In the genomic region with DNA sequence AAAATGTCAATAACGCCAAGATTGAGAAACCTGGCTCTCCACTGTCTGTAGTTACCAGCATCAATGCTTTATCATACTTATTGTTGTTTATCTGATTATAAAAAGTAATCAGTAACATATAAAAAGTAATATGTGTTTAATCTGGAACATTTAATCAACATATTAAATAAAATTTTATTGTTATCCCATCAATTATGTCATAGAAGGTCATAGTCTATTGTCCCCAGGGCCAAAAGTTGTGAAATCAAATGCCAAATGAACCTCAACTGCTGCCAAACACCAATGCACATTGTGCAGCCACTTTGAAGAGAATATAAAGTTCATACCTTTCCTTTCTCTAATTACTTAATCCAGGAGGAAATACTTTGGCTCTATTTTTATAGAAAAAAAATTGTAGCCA, we compare ENCODE assay signal across 22 cellular contexts.
DNase-seq lines count a peak whose midpoint lies in the region; ATAC-seq and TF ChIP-seq lines count a peak whose summit lies in the region.
"Had no signal": no experiment of that assay in that cellular context is flagged by ENCODE, and none has a peak within 500 bp of the region (broad histone marks: within the 10 kb centered on the region; RNA-seq: fewer than 3 reads in every experiment).

No MANE protein-coding gene starts in this region.

- no peak for ATAC-seq in GM21526 (IDR thresholded peaks at IDR 0.05; ENCODE audit: low FRiP score, unreplicated experiment)
- ATAC-seq: A549, HCT116 had no signal

- no peak overlapping the region for H2AFZ ChIP-seq in OCI-LY3 (ENCODE audit: low read depth, low read length)

- peaks cover 24% of the 10 kb centered on the region for H3K36me3 ChIP-seq in OCI-LY3 (replicated peaks; ENCODE audit: low read depth, low read length)
- H3K36me3 ChIP-seq in muscle layer of duodenum (ENCODE audit: control insufficient read depth in 1 of 2, insufficient read depth in 2 of 2, low read length in 2 of 2): no peaks in the 10 kb centered on the region

- H3K4me3 ChIP-seq in AG10803 (ENCODE audit: low read length): no peak overlapping the region
- no peak overlapping the region for H3K4me3 ChIP-seq in OCI-LY3 (ENCODE audit: low read length)
- no peak overlapping the region for H3K4me3 ChIP-seq in muscle layer of duodenum (ENCODE audit: low read depth in 1 of 2, low read length in 2 of 2)
- H3K4me3 ChIP-seq: A549 had no signal

- no peak overlapping the region for H3K4me2 ChIP-seq in OCI-LY3 (ENCODE audit: low read length)
- H3K4me2 ChIP-seq: A549; BLaER1 treated with 17β-estradiol and CSF1 and Interleukin-3, amounts not matched to agents 10 nM and 100 nM had no signal

- TF ChIP-seq CTCF in AG10803 (conservative IDR thresholded peaks at IDR 0.05; ENCODE audit: low read length) (no peak), OCI-LY3 (IDR thresholded peaks at IDR 0.05; ENCODE audit: low read depth, low read length) (no peak), GM13977 (IDR thresholded peaks at IDR 0.05; ENCODE audit: extremely low read depth, insufficient read depth, missing control alignments) (no peak)

- H3K4me1 ChIP-seq in OCI-LY3 (ENCODE audit: low read length): peaks cover 40% of the 10 kb centered on the region
- peaks cover 0 to 3% of the 10 kb centered on the region in 2 donors for H3K4me1 ChIP-seq in muscle layer of duodenum (ENCODE audit: control insufficient read depth in 1 of 2, insufficient read depth in 2 of 2, low read length in 2 of 2)
- H3K4me1 ChIP-seq: BLaER1 treated with 17β-estradiol and CSF1 and Interleukin-3, amounts not matched to agents 10 nM and 100 nM had no signal

- DNase-seq in NCI-H1105 treated with DMSO at 0.1 percent for 48 hours (lab: John Stamatoyannopoulos, UW) (peak; percentile 73), NCI-H1105 (lab: John Stamatoyannopoulos, UW) (no peak), AG10803 (ENCODE audit: low read depth) (peak; percentile 15), GM13977 (ENCODE audit: low spot score) (no peak), AG08396 (ENCODE audit: low spot score) (no peak)
- DNase-seq: CD4-positive, CD25-positive, alpha-beta regulatory T cell; CD8-positive, alpha-beta memory T cell; DMS 273 treated with DMSO at 0.1 percent for 48 hours; DMS53; DND-41; EL; GOT3; H7; HFFc6 had no signal

- H3K9me3 ChIP-seq in OCI-LY3 (ENCODE audit: insufficient read depth, low read length): peaks cover 18% of the 10 kb centered on the region
- H3K9me3 ChIP-seq in muscle layer of duodenum (ENCODE audit: control insufficient read depth in 1 of 2, low read length in 2 of 2): peaks cover 0 to 12% of the 10 kb centered on the region in 2 donors

- H3K27ac ChIP-seq in OCI-LY3 (ENCODE audit: low read length) (peak overlapping the region; percentile 90; the same call in 1 of the 2 replicates), muscle layer of duodenum (ENCODE audit: low read length) (peak overlapping the region; percentile 5)
- H3K27ac ChIP-seq: 22Rv1; BLaER1 treated with 17β-estradiol and CSF1 and Interleukin-3, amounts not matched to agents 10 nM and 100 nM; HL-60 had no signal

- H3K79me2 ChIP-seq in OCI-LY3 (ENCODE audit: low read length): no peaks in the 10 kb centered on the region

- no peak overlapping the region for H3K9ac ChIP-seq in OCI-LY3 (ENCODE audit: low read length)
- H3K9ac ChIP-seq: BLaER1 treated with 17β-estradiol and CSF1 and Interleukin-3, amounts not matched to agents 10 nM and 100 nM had no signal

- no peaks in the 10 kb centered on the region for H4K20me1 ChIP-seq in OCI-LY3 (ENCODE audit: insufficient read depth, low read length)
- H4K20me1 ChIP-seq: BLaER1 treated with 17β-estradiol and CSF1 and Interleukin-3, amounts not matched to agents 10 nM and 100 nM had no signal

- H3K27me3 ChIP-seq in OCI-LY3 (ENCODE audit: low read depth, low read length) (no peaks in the 10 kb centered on the region), muscle layer of duodenum (ENCODE audit: low read depth, low read length) (no peaks in the 10 kb centered on the region)
- H3K27me3 ChIP-seq: BLaER1 treated with 17β-estradiol and CSF1 and Interleukin-3, amounts not matched to agents 10 nM and 100 nM had no signal

- in situ Hi-C loops in GM13977 (cut with MboI; ENCODE audit: low pct_unique_long_range_greater_than_20kb, low sequenced_read_pairs, unreplicated experiment): no loop called here

Comparison
In these comparisons a context has a peak if more than half of its experiments do, and no peak if none do; other contexts are left out.
1. DNase-seq: peak in NCI-H1105 treated with DMSO at 0.1 percent for 48 hours (single experiment) and AG10803 (single experiment); none in NCI-H1105 (single experiment), GM13977 (single experiment) and AG08396 (single experiment).